8 cellular contexts compared by ENCODE assay signal in the genomic region with DNA sequence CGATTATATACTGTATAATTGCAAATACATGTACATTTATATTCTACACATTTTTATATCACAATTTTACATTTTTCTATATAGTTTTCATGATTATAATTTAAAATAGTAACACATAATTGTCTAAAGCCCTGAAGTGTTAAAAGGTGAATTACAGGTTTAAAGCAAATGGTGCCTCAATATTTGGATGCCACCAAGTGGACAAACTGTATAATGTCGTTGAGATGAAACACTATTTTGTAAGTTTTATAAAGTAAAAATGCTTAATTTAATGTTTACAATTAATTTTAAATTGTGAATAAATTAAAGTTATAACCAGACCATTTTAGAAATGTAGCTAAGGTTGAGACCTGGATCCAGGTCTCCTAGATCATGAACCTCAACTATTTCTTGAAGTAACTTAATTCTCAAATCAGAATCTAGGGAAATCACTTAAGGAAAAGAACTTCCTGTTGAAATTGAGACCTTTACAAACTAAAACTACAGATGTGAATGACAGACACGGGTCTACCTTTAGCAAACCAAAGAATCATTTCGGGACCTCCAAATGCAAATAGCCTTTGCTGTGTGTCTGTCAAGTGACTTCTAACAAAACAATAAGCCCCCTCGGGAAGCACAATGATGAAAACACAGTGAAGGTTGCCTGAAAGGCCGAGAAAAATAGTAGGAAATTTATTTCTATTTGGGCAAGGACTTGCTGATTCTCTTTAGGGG. TPM values are rescaled to one million over a fixed set of nuclear protein-coding genes. Genes with fewer than 3 reads are reported as not detected.
A peak's percentile ranks its signal among the peaks of the same experiment; 100 is the strongest.
DNase-seq lines count a peak whose midpoint lies in the region; ATAC-seq and TF ChIP-seq lines count a peak whose summit lies in the region.

No MANE protein-coding gene starts in this region.

- intact Hi-C loops in adrenal gland (cut with DNase I): no loop called here

- peak; percentile 17 for DNase-seq in HT1080 (ENCODE audit: low read depth)
- DNase-seq in adrenal gland: no peak
- DNase-seq in activated gamma-delta T cell treated with Interleukin-2 at 50 U/mL for 16 hours: no peak

- peaks cover 0 to 3% of the 10 kb centered on the region in 2 donors for H3K4me1 ChIP-seq in adrenal gland (replicated peaks in 1 of 2)

- no peaks in the 10 kb centered on the region for H3K27me3 ChIP-seq in adrenal gland
- no peaks in the 10 kb centered on the region for H3K27me3 ChIP-seq in layer of hippocampus (ENCODE audit: control insufficient read depth, insufficient read depth, low read length)

- ATAC-seq in HG02884 (IDR thresholded peaks at IDR 0.05; ENCODE audit: unreplicated experiment) (no peak), GM21528 (IDR thresholded peaks at IDR 0.05; ENCODE audit: low FRiP score, unreplicated experiment) (no peak), GM18861 (IDR thresholded peaks at IDR 0.05; ENCODE audit: unreplicated experiment) (no peak)

- no peak overlapping the region for H3K27ac ChIP-seq in C4-2B
- H3K27ac ChIP-seq in adrenal gland: peak overlapping the region; percentile 30 to 79 (median 64)
- peak overlapping the region; percentile 69 for H3K27ac ChIP-seq in layer of hippocampus (ENCODE audit: low read depth, low read length)

- TF ChIP-seq POLR2A in adrenal gland (IDR thresholded peaks at IDR 0.05): no peak

- no peaks in the 10 kb centered on the region for H3K36me3 ChIP-seq in adrenal gland (replicated peaks in 1 of 2)

- no peaks in the 10 kb centered on the region for H3K9me3 ChIP-seq in adrenal gland (replicated peaks in 1 of 3)

- H3K4me3 ChIP-seq in adrenal gland: peak overlapping the region in 3 of 4 donors; percentile 14 to 50 (median 22)

- WGBS in adrenal gland, 4 donors: 9 to 17% (median 12%) methylated on average over 6 of the region's 6 CpGs

- peak; percentile 89 for TF ChIP-seq CTCF in C4-2B (conservative IDR thresholded peaks at IDR 0.05)
- peak; percentile 37 to 65 (median 50) for TF ChIP-seq CTCF in adrenal gland (IDR thresholded peaks at IDR 0.05)

RNA-seq across cellular contexts. Expression of gene EHHADH, which starts 37.8 kb away (rescaled TPM):
- 2.2 and 6.8 TPM in 2 replicates for total RNA-seq in HT1080 (2014; rRNA removed; shearing (Covaris generic))
- 2.1 and 2.8 TPM in 2 replicates for polyA plus RNA-seq in HT1080 (2015; cell fraction: cytosol; rRNA removed)
- polyA plus RNA-seq in HT1080 (2015; cell fraction: nucleus; rRNA removed): 3.5 and 4.2 TPM in 2 replicates
- total RNA-seq in adrenal gland: 1 to 10 TPM; 2.4 to 7.8 (median 6.3) TPM
- polyA plus RNA-seq in adrenal gland: 1 to 10 TPM; 1.6 to 3.1 (median 1.7) TPM
